ENCODE assay signal across 1 cellular context in the genomic region with DNA sequence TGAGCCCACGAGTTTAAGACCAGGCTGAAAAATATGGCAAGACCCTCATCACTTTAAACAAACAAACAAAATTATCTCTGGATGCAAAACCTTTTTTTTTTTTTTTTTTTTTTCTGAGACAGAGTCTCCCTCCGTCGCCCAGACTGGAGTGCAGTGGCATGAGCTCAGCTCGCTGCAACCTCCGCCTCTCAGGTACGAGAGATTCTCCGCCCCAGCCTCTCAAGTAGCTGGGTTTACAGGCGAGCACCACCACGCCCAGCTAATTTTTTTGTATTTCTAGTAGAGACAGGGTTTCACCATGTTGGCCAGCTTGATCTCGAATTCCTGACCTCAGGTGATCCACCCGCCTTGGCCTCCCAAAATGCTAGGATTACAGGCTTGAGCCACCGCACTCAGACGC. TPM values are rescaled to one million over a fixed set of nuclear protein-coding genes. Genes with fewer than 3 reads are reported as not detected.
"Had no signal": no experiment of that assay in that cellular context is flagged by ENCODE, and none has a peak within 500 bp of the region (broad histone marks: within the 10 kb centered on the region; RNA-seq: fewer than 3 reads in every experiment).

No MANE protein-coding gene starts in this region.

RNA-seq across cellular contexts. Expression of gene CBR3, which starts 4.9 kb away (rescaled TPM):
- total RNA-seq: cardiac muscle cell had no signal
- polyA plus RNA-seq: cardiac muscle cell had no signal
